In genomic region chr5:39624268-39624886, GRCh38 we compare ENCODE assay signal across 10 cellular contexts.
DNase-seq lines count a peak whose midpoint lies in the region; ATAC-seq, FAIRE-seq and TF ChIP-seq lines count a peak whose summit lies in the region.
"Had no signal": no experiment of that assay in that cellular context is flagged by ENCODE, and none has a peak within 500 bp of the region (broad histone marks: within the 10 kb centered on the region; RNA-seq: fewer than 3 reads in every experiment).

No MANE protein-coding gene starts in this region.

- peaks cover 21% of the 10 kb centered on the region for H3K4me1 ChIP-seq in body of pancreas
- H3K4me1 ChIP-seq in mucosa of rectum (ENCODE audit: control insufficient read depth in 2 of 2, insufficient read depth in 2 of 2, low read length in 2 of 2): peaks cover 0 to 12% of the 10 kb centered on the region in 2 donors
- H3K4me1 ChIP-seq: lower lobe of right lung had no signal

- intact Hi-C loops in body of pancreas (cut with DNase I) (no loop called here), posterior cingulate gyrus (cut with DNase I) (no loop called here)

- WGBS in body of pancreas, 2 donors: 13 to 17% methylated on average over 1 of the region's 1 CpG

- H3K36me3 ChIP-seq in body of pancreas (replicated peaks in 1 of 2; ENCODE audit: insufficient read depth in 1 of 2, low read depth in 2 of 2) (no peaks in the 10 kb centered on the region), mucosa of rectum (ENCODE audit: control insufficient read depth in 2 of 2, insufficient read depth in 2 of 2, low read length in 2 of 2) (no peaks in the 10 kb centered on the region)
- H3K36me3 ChIP-seq: lower lobe of right lung had no signal

- no peak overlapping the region for H3K4me3 Mint-ChIP-seq in immature natural killer cell

- H3K36me3 Mint-ChIP-seq in immature natural killer cell: no peaks in the 10 kb centered on the region

- FAIRE-seq in GM12891 (lab: Jason Lieb, UNC): no peak

- peak; percentile 53 for ATAC-seq in GM18520 (IDR thresholded peaks at IDR 0.05; ENCODE audit: unreplicated experiment)
- peak; percentile 78 for ATAC-seq in HG03196 (IDR thresholded peaks at IDR 0.05; ENCODE audit: unreplicated experiment)
- ATAC-seq in body of pancreas: peak; percentile 98

- DNase-seq in body of pancreas: peak; percentile 53 to 78 (median 72)
- DNase-seq in immature natural killer cell: no peak
- no peak for DNase-seq in NCI-H1436 treated with DMSO at 0.1 percent for 48 hours (lab: John Stamatoyannopoulos, UW)
- DNase-seq in posterior cingulate gyrus: no peak
- no peak for DNase-seq in GM12891 (ENCODE audit: insufficient read length, low spot score)
- DNase-seq: lower lobe of right lung had no signal

- TF ChIP-seq POLR2A in body of pancreas (IDR thresholded peaks at IDR 0.05) (no peak), GM12891 (IDR thresholded peaks at IDR 0.05; ENCODE audit: low read depth, low read length) (no peak)

- H3K4me3 ChIP-seq in body of pancreas (no peak overlapping the region), mucosa of rectum (ENCODE audit: low read length in 2 of 2) (no peak overlapping the region)
- H3K4me3 ChIP-seq: lower lobe of right lung had no signal

- H3K27me3 Mint-ChIP-seq in immature natural killer cell (ENCODE audit: low read depth in 3 of 3): peaks cover 0 to 7% (median 2%) of the 10 kb centered on the region in 3 donors

- H3K9me3 Mint-ChIP-seq in immature natural killer cell: no peaks in the 10 kb centered on the region
- H3K9me3 Mint-ChIP-seq: activated T-helper 2 cell treated with anti-CD3 and anti-CD28 coated beads, Interferon-gamma antibody, Interleukin-2, Interleukin-4, amounts not matched to agents 10 μg/mL and 5 μg/mL and 100 μg/mL, durations not matched to agents 14 hours and 24 hours and 36 hours had no signal

- no peak overlapping the region for H3K27ac Mint-ChIP-seq in immature natural killer cell
- H3K27ac Mint-ChIP-seq: activated T-helper 2 cell treated with anti-CD3 and anti-CD28 coated beads, Interferon-gamma antibody, Interleukin-2, Interleukin-4, amounts not matched to agents 10 μg/mL and 5 μg/mL and 100 μg/mL, durations not matched to agents 14 hours and 24 hours and 36 hours had no signal

- peak overlapping the region in 1 of 2 donors; percentile 14 for H3K9ac ChIP-seq in mucosa of rectum (ENCODE audit: low read depth in 1 of 2, low read length in 2 of 2)

- H3K9me3 ChIP-seq in body of pancreas: no peaks in the 10 kb centered on the region
- peaks cover 0 to 4% of the 10 kb centered on the region in 2 donors for H3K9me3 ChIP-seq in mucosa of rectum (ENCODE audit: control insufficient read depth in 2 of 2, low read length in 2 of 2)
- H3K9me3 ChIP-seq: lower lobe of right lung had no signal

- no peaks in the 10 kb centered on the region for H3K27me3 ChIP-seq in body of pancreas
- H3K27me3 ChIP-seq in mucosa of rectum (ENCODE audit: control insufficient read depth in 2 of 2, insufficient read depth in 2 of 2, low read length in 2 of 2): no peaks in the 10 kb centered on the region

- H3K27ac ChIP-seq in body of pancreas (peak overlapping the region; percentile 23 to 67 (median 65)), mucosa of rectum (ENCODE audit: low read depth in 2 of 2, low read length in 2 of 2) (peak overlapping the region; percentile 83 to 89)
- H3K27ac ChIP-seq: lower lobe of right lung had no signal

- no peak for TF ChIP-seq CTCF in body of pancreas (IDR thresholded peaks at IDR 0.05)

- no peaks in the 10 kb centered on the region for H3K4me1 Mint-ChIP-seq in immature natural killer cell

TF ChIP-seq in GM12891, 5 proteins besides CTCF, POLR2A, EP300 and RAD21:
- TF ChIP-seq TAF1 (IDR thresholded peaks at IDR 0.05; ENCODE audit: low read depth, low read length) (no peak), SPI1 (IDR thresholded peaks at IDR 0.05; ENCODE audit: low read depth, low read length) (no peak), POU2F2 (IDR thresholded peaks at IDR 0.05; ENCODE audit: low read depth, low read length) (no peak), PAX5 (IDR thresholded peaks at IDR 0.05; ENCODE audit: insufficient read depth, low read length, severe bottlenecking) (no peak), POLR2AphosphoS5 (IDR thresholded peaks at IDR 0.05; ENCODE audit: low read depth, low read length) (no peak)
TF ChIP-seq in GM12891: peak in this region for 0.

Comparison
In these comparisons a context has a peak if more than half of its experiments do, and no peak if none do; other contexts are left out.
1. DNase-seq: peak in body of pancreas (4 of 4); none in immature natural killer cell (0 of 3), NCI-H1436 treated with DMSO at 0.1 percent for 48 hours (single experiment), posterior cingulate gyrus (0 of 10) and GM12891 (single experiment).
2. Peak in every context shown above with its lines, with median percentiles within 50 percentile points of each other: ATAC-seq.